Comparison of ENCODE assay signal across 8 cellular contexts in genomic region chr1:150233359-150234308, GRCh38. TPM values are rescaled to one million over a fixed set of nuclear protein-coding genes. Genes with fewer than 3 reads are reported as not detected.
DNase-seq lines count a peak whose midpoint lies in the region; ATAC-seq, FAIRE-seq and TF ChIP-seq lines count a peak whose summit lies in the region.

No MANE protein-coding gene starts in this region.

- POLR2A ChIA-PET in Caco-2 (lab: Charles Lee), result no interaction called here

- H3K9me3 ChIP-seq in Caco-2 (no peaks in the 10 kb centered on the region), skeletal muscle tissue (ENCODE audit: control insufficient read depth in 3 of 3, low read length in 3 of 3) (no peaks in the 10 kb centered on the region)

- peak overlapping the region; percentile 85 to 98 (median 97) for H3K9ac ChIP-seq in skeletal muscle tissue (ENCODE audit: low read depth in 1 of 3, low read length in 3 of 3)

- ATAC-seq in GM19328 (IDR thresholded peaks at IDR 0.05; ENCODE audit: unreplicated experiment), result no peak

- intact Hi-C loops in Caco-2 (cut with micrococcal nuclease; ENCODE audit: unreplicated experiment), result no loop called here

- no peaks in the 10 kb centered on the region for H3K27me3 Mint-ChIP-seq in Caco-2 (ENCODE audit: insufficient read depth, unreplicated experiment)
- no peaks in the 10 kb centered on the region for H3K27me3 Mint-ChIP-seq in activated T-cell treated with anti-CD3 and anti-CD28 coated beads, Interleukin-2, amount 50 U/mL, for 24 hours

- H3K4me1 ChIP-seq in Caco-2, result peaks cover 13% of the 10 kb centered on the region
- H3K4me1 ChIP-seq in skeletal muscle tissue (ENCODE audit: control insufficient read depth in 3 of 3, insufficient read depth in 3 of 3, low read length in 3 of 3), result peaks cover 7 to 13% (median 10%) of the 10 kb centered on the region in 3 donors

- H3K4me3 Mint-ChIP-seq in Caco-2 (ENCODE audit: unreplicated experiment), result no peak overlapping the region
- H3K4me3 Mint-ChIP-seq in activated T-cell treated with anti-CD3 and anti-CD28 coated beads, Interleukin-2, amount 50 U/mL, for 24 hours, result no peak overlapping the region

- peak in 1 of 2 experiments; percentile 45 for DNase-seq in Caco-2
- peak; percentile 52 for DNase-seq in LNCaP clone FGC (ENCODE audit: low read depth)
- DNase-seq in activated T-cell treated with anti-CD3 and anti-CD28 coated beads, Interleukin-2, amount 50 U/mL, for 24 hours, result peak; percentile 64
- DNase-seq in glomerular visceral epithelial cell (ENCODE audit: extremely low spot score), result peak; percentile 9
- DNase-seq in H54 (ENCODE audit: insufficient read length, low spot score), result no peak
- no peak for DNase-seq in AG08395 (ENCODE audit: low spot score)

- TF ChIP-seq POLR2A in H54 (IDR thresholded peaks at IDR 0.05; ENCODE audit: low read depth, low read length), result no peak

- no peak for TF ChIP-seq CTCF in Caco-2 (IDR thresholded peaks at IDR 0.05; ENCODE audit: insufficient read depth in 1 of 2, low read depth in 1 of 2, low read length in 1 of 2, severe bottlenecking in 1 of 2, unreplicated experiment in 1 of 2)
- TF ChIP-seq CTCF in LNCaP clone FGC (IDR thresholded peaks at IDR 0.05; ENCODE audit: control insufficient read depth, extremely low read depth, insufficient read depth), result no peak

- H3K4me3 ChIP-seq in Caco-2 (ENCODE audit: low read depth, low read length), result peak overlapping the region; percentile 48
- peak overlapping the region; percentile 77; the same call in 1 of the 2 replicates for H3K4me3 ChIP-seq in LNCaP clone FGC (ENCODE audit: low read depth, low read length)
- H3K4me3 ChIP-seq in skeletal muscle tissue (ENCODE audit: low read length in 3 of 3), result peak overlapping the region; percentile 80 to 95 (median 87)

- H3K36me3 Mint-ChIP-seq in Caco-2 (ENCODE audit: insufficient read depth, unreplicated experiment), result peaks cover 17% of the 10 kb centered on the region
- peaks cover 49% of the 10 kb centered on the region for H3K36me3 Mint-ChIP-seq in activated T-cell treated with anti-CD3 and anti-CD28 coated beads, Interleukin-2, amount 50 U/mL, for 24 hours (ENCODE audit: low read depth)

- peaks cover 25% of the 10 kb centered on the region for H3K4me1 Mint-ChIP-seq in Caco-2 (ENCODE audit: low read depth, unreplicated experiment)
- peaks cover 27% of the 10 kb centered on the region for H3K4me1 Mint-ChIP-seq in activated T-cell treated with anti-CD3 and anti-CD28 coated beads, Interleukin-2, amount 50 U/mL, for 24 hours (ENCODE audit: low read depth)

- CTCF ChIA-PET in Caco-2 (lab: Charles Lee), result no interaction called here

- H3K27me3 ChIP-seq in Caco-2 (replicated peaks; ENCODE audit: control insufficient read depth, insufficient read depth, low read length) (no peaks in the 10 kb centered on the region), skeletal muscle tissue (ENCODE audit: control insufficient read depth in 3 of 3, insufficient read depth in 3 of 3, low read length in 3 of 3) (no peaks in the 10 kb centered on the region)

- H3K27ac ChIP-seq in skeletal muscle tissue (ENCODE audit: low read depth, low read length), result peak overlapping the region; percentile 99

- no TSS peak for BruUV-seq in Caco-2 (replicated peaks; lab: Mats Ljungman, UMichigan)

- H3K27ac Mint-ChIP-seq in Caco-2 (ENCODE audit: unreplicated experiment), result no peak overlapping the region
- H3K27ac Mint-ChIP-seq in activated T-cell treated with anti-CD3 and anti-CD28 coated beads, Interleukin-2, amount 50 U/mL, for 24 hours, result no peak overlapping the region

- H3K36me3 ChIP-seq in Caco-2 (ENCODE audit: control insufficient read depth, insufficient read depth, low read length) (no peaks in the 10 kb centered on the region), skeletal muscle tissue (ENCODE audit: control insufficient read depth in 3 of 3, insufficient read depth in 3 of 3, low read length in 3 of 3) (peaks cover 0 to 5% (median 4%) of the 10 kb centered on the region in 3 donors)

- no peak for FAIRE-seq in H54 (lab: Jason Lieb, UNC)

- H3K9me3 Mint-ChIP-seq in Caco-2 (ENCODE audit: unreplicated experiment), result no peaks in the 10 kb centered on the region
- H3K9me3 Mint-ChIP-seq in activated T-cell treated with anti-CD3 and anti-CD28 coated beads, Interleukin-2, amount 50 U/mL, for 24 hours, result no peaks in the 10 kb centered on the region

RNA-seq across cellular contexts. Expression of gene ANP32E, which starts 2.3 kb away (rescaled TPM):
- 26.8 and 30.6 TPM in 2 replicates for total RNA-seq in Caco-2 (2022)
- total RNA-seq in skeletal muscle tissue, result 18.8 TPM

RNA-seq across cellular contexts. Expression of gene CA14, which starts 23.9 kb away (rescaled TPM):
- total RNA-seq in Caco-2 (2022), result not detected in 2 replicates
- total RNA-seq in skeletal muscle tissue, result 2.1 TPM

RNA-seq across cellular contexts. Expression of gene APH1A, which starts 35.2 kb away (rescaled TPM):
- total RNA-seq in Caco-2 (2022) (93.8 and 96.7 TPM in 2 replicates), skeletal muscle tissue (99.2 TPM)

RNA-seq across cellular contexts. Expression of gene C1orf54, which starts 39.0 kb away (rescaled TPM):
- total RNA-seq in Caco-2 (2022) (0.26 and 0.82 TPM in 2 replicates), skeletal muscle tissue (54.8 TPM)

RNA-seq across cellular contexts. Expression of gene CIART, which starts 48.7 kb away (rescaled TPM):
- total RNA-seq in Caco-2 (2022) (2.6 and 3.2 TPM in 2 replicates), skeletal muscle tissue (2.1 TPM)

Comparison
In these comparisons a context has a peak if more than half of its experiments do, and no peak if none do; other contexts are left out.
1. DNase-seq: peak in LNCaP clone FGC (single experiment), activated T-cell treated with anti-CD3 and anti-CD28 coated beads, Interleukin-2, amount 50 U/mL, for 24 hours (single experiment) and glomerular visceral epithelial cell (single experiment); none in H54 (single experiment) and AG08395 (single experiment).
2. Peak in every context shown above with its lines, with median percentiles within 50 percentile points of each other: H3K4me3 ChIP-seq.